Comparison of ENCODE assay signal across 12 cellular contexts in genomic region chr2:191927991-191928390, GRCh38.
A peak's percentile ranks its signal among the peaks of the same experiment; 100 is the strongest.
DNase-seq lines count a peak whose midpoint lies in the region; ATAC-seq and TF ChIP-seq lines count a peak whose summit lies in the region.
"Had no signal": no experiment of that assay in that cellular context is flagged by ENCODE, and none has a peak within 500 bp of the region (broad histone marks: within the 10 kb centered on the region; RNA-seq: fewer than 3 reads in every experiment).

No MANE protein-coding gene starts in this region.

- no peaks in the 10 kb centered on the region for H3K36me3 ChIP-seq in mesenchymal stem cell (ENCODE audit: control insufficient read depth in 1 of 2, insufficient read depth in 2 of 2, low read depth in 1 of 2, low read length in 2 of 2)

- no peak overlapping the region for H3K9ac ChIP-seq in mesenchymal stem cell (ENCODE audit: low read length)

- no peak overlapping the region for H2BK12ac ChIP-seq in mesenchymal stem cell (ENCODE audit: low read length in 2 of 2)

- H2AFZ ChIP-seq in mesenchymal stem cell (ENCODE audit: low read depth, low read length): no peak overlapping the region

- peaks cover 0 to under 1% (median 0%) of the 10 kb centered on the region in 5 experiments for H3K9me3 Mint-ChIP-seq in brain
- H3K9me3 Mint-ChIP-seq in activated CD4-positive, alpha-beta T cell treated with anti-CD3 and anti-CD28 coated beads, Interleukin-2, amount 10 ng/mL, durations not matched to agents 24 days and 14 days: no peaks in the 10 kb centered on the region
- H3K9me3 Mint-ChIP-seq: activated T-helper 2 cell treated with anti-CD3 and anti-CD28 coated beads, Interferon-gamma antibody, Interleukin-2, Interleukin-4, amounts not matched to agents 10 μg/mL and 5 μg/mL and 100 μg/mL, durations not matched to agents 14 hours and 24 hours and 36 hours; T-helper 2 cell treated with Interferon-gamma antibody and Interleukin-4, amounts not matched to agents 5 μg/mL and 100 μg/mL, for 36 hours; type B pancreatic cell had no signal

- H2BK15ac ChIP-seq in mesenchymal stem cell (ENCODE audit: low read depth, poor library complexity, severe bottlenecking): no peak overlapping the region

- intact Hi-C loops in activated CD4-positive, alpha-beta T cell treated with anti-CD3 and anti-CD28 coated beads, Interleukin-2, amount 10 ng/mL, durations not matched to agents 24 days and 14 days (cut with micrococcal nuclease): no loop called here

- WGBS in mesenchymal stem cell: 57% methylated on average over 1 of the region's 3 CpGs

- no peaks in the 10 kb centered on the region for H3K36me3 Mint-ChIP-seq in brain
- no peaks in the 10 kb centered on the region for H3K36me3 Mint-ChIP-seq in activated CD4-positive, alpha-beta T cell treated with anti-CD3 and anti-CD28 coated beads, Interleukin-2, amount 10 ng/mL, durations not matched to agents 24 days and 14 days (ENCODE audit: low read depth)
- H3K36me3 Mint-ChIP-seq: type B pancreatic cell had no signal

- H2BK5ac ChIP-seq in mesenchymal stem cell (ENCODE audit: low read depth, low read length, poor library complexity, severe bottlenecking): peak overlapping the region; percentile 24

- H3K14ac ChIP-seq in mesenchymal stem cell (ENCODE audit: low read length in 2 of 2): no peak overlapping the region

- peak overlapping the region; percentile 37 for H3K4me2 ChIP-seq in mesenchymal stem cell (ENCODE audit: low read length, poor library complexity, severe bottlenecking)

- H3K9me3 ChIP-seq in mesenchymal stem cell (ENCODE audit: control insufficient read depth, low read length): no peaks in the 10 kb centered on the region

- H3K27ac ChIP-seq in mesenchymal stem cell (ENCODE audit: low read length, poor library complexity, severe bottlenecking): peak overlapping the region; percentile 93

- H3K27ac Mint-ChIP-seq in brain: peak overlapping the region in 3 of 5 experiments; percentile 10 to 49 (median 44)
- H3K27ac Mint-ChIP-seq in activated CD4-positive, alpha-beta T cell treated with anti-CD3 and anti-CD28 coated beads, Interleukin-2, amount 10 ng/mL, durations not matched to agents 24 days and 14 days: no peak overlapping the region
- H3K27ac Mint-ChIP-seq: activated T-helper 2 cell treated with anti-CD3 and anti-CD28 coated beads, Interferon-gamma antibody, Interleukin-2, Interleukin-4, amounts not matched to agents 10 μg/mL and 5 μg/mL and 100 μg/mL, durations not matched to agents 14 hours and 24 hours and 36 hours; T-helper 2 cell treated with Interferon-gamma antibody and Interleukin-4, amounts not matched to agents 5 μg/mL and 100 μg/mL, for 36 hours; type B pancreatic cell had no signal

- no peak overlapping the region for H2BK120ac ChIP-seq in mesenchymal stem cell (ENCODE audit: low read depth, low read length)

- H3K4me3 ChIP-seq in mesenchymal stem cell (ENCODE audit: insufficient read depth in 1 of 2, low read depth in 1 of 2, low read length in 2 of 2): peak overlapping the region in 1 of 2 experiments; percentile 0

- no peak overlapping the region for H3K23ac ChIP-seq in mesenchymal stem cell (ENCODE audit: low read length in 2 of 2)

- peaks cover 25% of the 10 kb centered on the region for H3K4me1 Mint-ChIP-seq in brain
- H3K4me1 Mint-ChIP-seq in activated CD4-positive, alpha-beta T cell treated with anti-CD3 and anti-CD28 coated beads, Interleukin-2, amount 10 ng/mL, durations not matched to agents 24 days and 14 days: no peaks in the 10 kb centered on the region

- peaks cover 4% of the 10 kb centered on the region for H3K27me3 Mint-ChIP-seq in brain
- H3K27me3 Mint-ChIP-seq in activated CD4-positive, alpha-beta T cell treated with anti-CD3 and anti-CD28 coated beads, Interleukin-2, amount 10 ng/mL, durations not matched to agents 24 days and 14 days: peaks cover 23% of the 10 kb centered on the region
- H3K27me3 Mint-ChIP-seq: type B pancreatic cell had no signal

- ATAC-seq in HG02840 (IDR thresholded peaks at IDR 0.05; ENCODE audit: low FRiP score, unreplicated experiment) (no peak), GM18868 (IDR thresholded peaks at IDR 0.05; ENCODE audit: unreplicated experiment) (no peak)

- H2AK5ac ChIP-seq in mesenchymal stem cell (ENCODE audit: low read length, severe bottlenecking): no peak overlapping the region

- H3K4me1 ChIP-seq in mesenchymal stem cell (ENCODE audit: control insufficient read depth, insufficient read depth, low read depth, low read length): peaks cover 4% of the 10 kb centered on the region

- H3K79me1 ChIP-seq in mesenchymal stem cell (replicated peaks; ENCODE audit: low read length, poor library complexity, severe bottlenecking): no peaks in the 10 kb centered on the region

- no peak overlapping the region for H4K8ac ChIP-seq in mesenchymal stem cell (ENCODE audit: low read length)

- H3K27me3 ChIP-seq in mesenchymal stem cell (ENCODE audit: control insufficient read depth in 1 of 2, insufficient read depth in 1 of 2, low read length in 2 of 2): no peaks in the 10 kb centered on the region

- TF ChIP-seq CTCF in brain (conservative IDR thresholded peaks at IDR 0.05): no peak

- H3K4me3 Mint-ChIP-seq in brain: no peak overlapping the region
- no peak overlapping the region for H3K4me3 Mint-ChIP-seq in activated CD4-positive, alpha-beta T cell treated with anti-CD3 and anti-CD28 coated beads, Interleukin-2, amount 10 ng/mL, durations not matched to agents 24 days and 14 days
- H3K4me3 Mint-ChIP-seq: T-helper 2 cell treated with Interferon-gamma antibody and Interleukin-4, amounts not matched to agents 5 μg/mL and 100 μg/mL, for 36 hours; type B pancreatic cell had no signal

- H3K18ac ChIP-seq in mesenchymal stem cell (ENCODE audit: low read depth in 1 of 2, low read length in 2 of 2): no peak overlapping the region

- H3K4ac ChIP-seq in mesenchymal stem cell (ENCODE audit: low read depth in 1 of 2, low read length in 2 of 2): no peak overlapping the region

- H4K91ac ChIP-seq in mesenchymal stem cell (ENCODE audit: low read length): no peak overlapping the region

- DNase-seq in DMS 273 treated with DMSO at 0.1 percent for 48 hours (lab: John Stamatoyannopoulos, UW) (peak; percentile 65), M059J (ENCODE audit: low read depth) (peak; percentile 76), mesenchymal stem cell (peak; percentile 82), NCI-H1048 (lab: John Stamatoyannopoulos, UW) (no peak)
- no peak for DNase-seq in activated CD4-positive, alpha-beta T cell treated with anti-CD3 and anti-CD28 coated beads, Interleukin-2, amount 10 ng/mL, durations not matched to agents 24 days and 14 days
- DNase-seq: GDM1 had no signal

Comparison
In these comparisons a context has a peak if more than half of its experiments do, and no peak if none do; other contexts are left out.
1. DNase-seq: peak in DMS 273 treated with DMSO at 0.1 percent for 48 hours (single experiment), M059J (single experiment) and mesenchymal stem cell (single experiment); none in NCI-H1048 (single experiment) and activated CD4-positive, alpha-beta T cell treated with anti-CD3 and anti-CD28 coated beads, Interleukin-2, amount 10 ng/mL, durations not matched to agents 24 days and 14 days (single experiment).